1 cellular context compared by ENCODE assay signal in genomic region chr17:633641-634091, GRCh38.
TF ChIP-seq lines count a peak whose summit lies in the region.

No MANE protein-coding gene starts in this region.

TF ChIP-seq in GM23338, 12 proteins besides CTCF, POLR2A, EP300 and RAD21 (continued from another document):
- TF ChIP-seq, protein P1, sequence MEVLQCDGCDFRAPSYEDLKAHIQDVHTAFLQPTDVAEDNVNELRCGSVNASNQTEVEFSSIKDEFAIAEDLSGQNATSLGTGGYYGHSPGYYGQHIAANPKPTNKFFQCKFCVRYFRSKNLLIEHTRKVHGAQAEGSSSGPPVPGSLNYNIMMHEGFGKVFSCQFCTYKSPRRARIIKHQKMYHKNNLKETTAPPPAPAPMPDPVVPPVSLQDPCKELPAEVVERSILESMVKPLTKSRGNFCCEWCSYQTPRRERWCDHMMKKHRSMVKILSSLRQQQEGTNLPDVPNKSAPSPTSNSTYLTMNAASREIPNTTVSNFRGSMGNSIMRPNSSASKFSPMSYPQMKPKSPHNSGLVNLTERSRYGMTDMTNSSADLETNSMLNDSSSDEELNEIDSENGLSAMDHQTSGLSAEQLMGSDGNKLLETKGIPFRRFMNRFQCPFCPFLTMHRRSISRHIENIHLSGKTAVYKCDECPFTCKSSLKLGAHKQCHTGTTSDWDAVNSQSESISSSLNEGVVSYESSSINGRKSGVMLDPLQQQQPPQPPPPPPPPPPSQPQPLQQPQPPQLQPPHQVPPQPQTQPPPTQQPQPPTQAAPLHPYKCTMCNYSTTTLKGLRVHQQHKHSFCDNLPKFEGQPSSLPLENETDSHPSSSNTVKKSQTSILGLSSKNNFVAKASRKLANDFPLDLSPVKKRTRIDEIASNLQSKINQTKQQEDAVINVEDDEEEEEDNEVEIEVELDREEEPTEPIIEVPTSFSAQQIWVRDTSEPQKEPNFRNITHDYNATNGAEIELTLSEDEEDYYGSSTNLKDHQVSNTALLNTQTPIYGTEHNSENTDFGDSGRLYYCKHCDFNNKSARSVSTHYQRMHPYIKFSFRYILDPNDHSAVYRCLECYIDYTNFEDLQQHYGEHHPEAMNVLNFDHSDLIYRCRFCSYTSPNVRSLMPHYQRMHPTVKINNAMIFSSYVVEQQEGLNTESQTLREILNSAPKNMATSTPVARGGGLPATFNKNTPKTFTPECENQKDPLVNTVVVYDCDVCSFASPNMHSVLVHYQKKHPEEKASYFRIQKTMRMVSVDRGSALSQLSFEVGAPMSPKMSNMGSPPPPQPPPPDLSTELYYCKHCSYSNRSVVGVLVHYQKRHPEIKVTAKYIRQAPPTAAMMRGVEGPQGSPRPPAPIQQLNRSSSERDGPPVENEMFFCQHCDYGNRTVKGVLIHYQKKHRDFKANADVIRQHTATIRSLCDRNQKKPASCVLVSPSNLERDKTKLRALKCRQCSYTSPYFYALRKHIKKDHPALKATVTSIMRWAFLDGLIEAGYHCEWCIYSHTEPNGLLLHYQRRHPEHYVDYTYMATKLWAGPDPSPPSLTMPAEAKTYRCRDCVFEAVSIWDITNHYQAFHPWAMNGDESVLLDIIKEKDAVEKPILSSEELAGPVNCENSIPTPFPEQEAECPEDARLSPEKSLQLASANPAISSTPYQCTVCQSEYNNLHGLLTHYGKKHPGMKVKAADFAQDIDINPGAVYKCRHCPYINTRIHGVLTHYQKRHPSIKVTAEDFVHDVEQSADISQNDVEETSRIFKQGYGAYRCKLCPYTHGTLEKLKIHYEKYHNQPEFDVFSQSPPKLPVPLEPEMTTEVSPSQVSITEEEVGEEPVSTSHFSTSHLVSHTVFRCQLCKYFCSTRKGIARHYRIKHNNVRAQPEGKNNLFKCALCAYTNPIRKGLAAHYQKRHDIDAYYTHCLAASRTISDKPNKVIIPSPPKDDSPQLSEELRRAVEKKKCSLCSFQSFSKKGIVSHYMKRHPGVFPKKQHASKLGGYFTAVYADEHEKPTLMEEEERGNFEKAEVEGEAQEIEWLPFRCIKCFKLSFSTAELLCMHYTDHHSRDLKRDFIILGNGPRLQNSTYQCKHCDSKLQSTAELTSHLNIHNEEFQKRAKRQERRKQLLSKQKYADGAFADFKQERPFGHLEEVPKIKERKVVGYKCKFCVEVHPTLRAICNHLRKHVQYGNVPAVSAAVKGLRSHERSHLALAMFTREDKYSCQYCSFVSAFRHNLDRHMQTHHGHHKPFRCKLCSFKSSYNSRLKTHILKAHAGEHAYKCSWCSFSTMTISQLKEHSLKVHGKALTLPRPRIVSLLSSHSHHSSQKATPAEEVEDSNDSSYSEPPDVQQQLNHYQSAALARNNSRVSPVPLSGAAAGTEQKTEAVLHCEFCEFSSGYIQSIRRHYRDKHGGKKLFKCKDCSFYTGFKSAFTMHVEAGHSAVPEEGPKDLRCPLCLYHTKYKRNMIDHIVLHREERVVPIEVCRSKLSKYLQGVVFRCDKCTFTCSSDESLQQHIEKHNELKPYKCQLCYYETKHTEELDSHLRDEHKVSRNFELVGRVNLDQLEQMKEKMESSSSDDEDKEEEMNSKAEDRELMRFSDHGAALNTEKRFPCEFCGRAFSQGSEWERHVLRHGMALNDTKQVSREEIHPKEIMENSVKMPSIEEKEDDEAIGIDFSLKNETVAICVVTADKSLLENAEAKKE (CRISPR knock-in tag; IDR thresholded peaks at IDR 0.05) = no peak
- TF ChIP-seq, protein P2, sequence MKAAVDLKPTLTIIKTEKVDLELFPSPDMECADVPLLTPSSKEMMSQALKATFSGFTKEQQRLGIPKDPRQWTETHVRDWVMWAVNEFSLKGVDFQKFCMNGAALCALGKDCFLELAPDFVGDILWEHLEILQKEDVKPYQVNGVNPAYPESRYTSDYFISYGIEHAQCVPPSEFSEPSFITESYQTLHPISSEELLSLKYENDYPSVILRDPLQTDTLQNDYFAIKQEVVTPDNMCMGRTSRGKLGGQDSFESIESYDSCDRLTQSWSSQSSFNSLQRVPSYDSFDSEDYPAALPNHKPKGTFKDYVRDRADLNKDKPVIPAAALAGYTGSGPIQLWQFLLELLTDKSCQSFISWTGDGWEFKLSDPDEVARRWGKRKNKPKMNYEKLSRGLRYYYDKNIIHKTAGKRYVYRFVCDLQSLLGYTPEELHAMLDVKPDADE (IDR thresholded peaks at IDR 0.05) = no peak
- TF ChIP-seq EZH2 (IDR thresholded peaks at IDR 0.05; ENCODE audit: low read depth, unreplicated experiment) (no peak), ZNF114 (CRISPR knock-in tag; IDR thresholded peaks at IDR 0.05) (no peak)
